ENCODE assay signal across 19 cellular contexts in the genomic region with DNA sequence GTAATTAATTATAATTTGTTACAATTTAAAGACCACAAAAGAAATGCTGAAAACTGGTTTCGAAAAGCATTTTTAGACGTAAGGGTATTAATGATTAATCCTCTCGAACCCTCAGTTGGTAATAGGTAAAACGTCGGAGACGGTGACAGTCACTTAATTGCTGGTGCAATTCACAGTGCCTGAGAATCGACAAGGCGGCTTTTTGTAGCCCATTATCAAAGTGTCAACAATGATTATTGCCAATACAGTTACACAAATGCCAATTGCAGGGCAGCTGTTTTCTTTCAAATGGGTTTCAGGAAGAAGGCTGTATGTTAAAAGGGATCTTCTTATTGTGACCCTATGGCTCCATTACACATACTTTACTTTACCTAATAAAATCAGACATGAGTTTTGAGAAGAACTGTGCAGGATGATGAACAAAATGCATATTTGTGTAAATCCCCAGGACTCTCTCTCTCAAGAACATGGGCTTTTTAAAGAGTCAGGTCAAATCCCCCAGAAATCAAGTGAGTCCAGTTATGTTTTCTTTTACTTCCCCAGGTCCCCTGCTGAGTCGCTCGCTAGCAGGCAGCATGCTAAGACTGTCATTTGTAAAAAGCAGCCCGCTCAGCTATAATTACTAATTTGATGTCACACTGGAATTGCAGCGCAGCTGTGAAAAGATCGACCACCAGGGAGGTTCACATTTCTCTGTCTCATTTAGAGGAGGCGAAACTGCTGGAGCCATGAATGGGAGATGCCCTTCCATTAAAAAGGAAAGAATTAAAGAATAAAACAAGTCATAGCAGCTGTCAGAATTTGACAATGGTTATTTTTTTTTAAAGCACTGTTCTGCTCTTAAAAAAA.
DNase-seq lines count a peak whose midpoint lies in the region; ATAC-seq, FAIRE-seq and TF ChIP-seq lines count a peak whose summit lies in the region.
"Had no signal": no experiment of that assay in that cellular context is flagged by ENCODE, and none has a peak within 500 bp of the region (broad histone marks: within the 10 kb centered on the region; RNA-seq: fewer than 3 reads in every experiment).

No MANE protein-coding gene starts in this region.

- DNase-seq in NCI-H2171 treated with DMSO at 0.1 percent for 48 hours (lab: John Stamatoyannopoulos, UW) (peak; percentile 3), NCI-H2171 (lab: John Stamatoyannopoulos, UW) (no peak), NCI-H748 treated with DMSO at 0.1 percent for 48 hours (lab: John Stamatoyannopoulos, UW) (peak; percentile 61), left kidney (ENCODE audit: low read depth, low spot score) (peak; percentile 63), small intestine (peak; percentile 39), PC-3 (no peak), kidney tubule cell (ENCODE audit: low spot score) (no peak), DMS 273 treated with DMSO at 0.1 percent for 48 hours (lab: John Stamatoyannopoulos, UW) (no peak)
- DNase-seq: activated CD4-positive, alpha-beta T cell treated with anti-CD3 and anti-CD28 coated beads for 36 hours; activated naive CD8-positive, alpha-beta T cell treated with anti-CD3 and anti-CD28 coated beads for 36 hours; body of pancreas; left ventricle myocardium inferior; midbrain; NCI-H187; NCI-H510A treated with DMSO at 0.1 percent for 48 hours; right lobe of liver had no signal

- H3K36me3 ChIP-seq in small intestine (ENCODE audit: control insufficient read depth in 2 of 2, insufficient read depth in 2 of 2, low read length in 2 of 2) (peaks cover 0 to 3% of the 10 kb centered on the region in 2 donors), PC-3 (ENCODE audit: low read depth, low read length) (no peaks in the 10 kb centered on the region)

- TF ChIP-seq CTCF in PC-3 (conservative IDR thresholded peaks at IDR 0.05; ENCODE audit: low read depth, low read length) = no peak

- no peaks in the 10 kb centered on the region for H3F3A ChIP-seq in PC-3 (ENCODE audit: low read length, unreplicated experiment)

- no peak for FAIRE-seq in small intestine (lab: Jason Lieb, UNC)
- FAIRE-seq: A549, G401.6 had no signal

- no peak overlapping the region for H3K9ac ChIP-seq in PC-3 (ENCODE audit: low read length)

- 34 to 66% (median 56%) methylated on average over 14 of the region's 14 CpGs for WGBS in small intestine, 3 donors

- no peak overlapping the region for H3K27ac ChIP-seq in small intestine (ENCODE audit: low read depth in 1 of 2, low read length in 1 of 2)
- no peak overlapping the region for H3K27ac ChIP-seq in PC-3 (ENCODE audit: low read length)
- H3K27ac ChIP-seq: A549, body of pancreas, left ventricle myocardium inferior, right lobe of liver, suprapubic skin had no signal

- no peak for ATAC-seq in PC-3
- ATAC-seq: A549; activated CD4-positive, alpha-beta T cell treated with anti-CD3 and anti-CD28 coated beads for 36 hours; body of pancreas; right lobe of liver had no signal

- no peaks in the 10 kb centered on the region for H3K4me1 ChIP-seq in small intestine (ENCODE audit: control insufficient read depth in 2 of 2, insufficient read depth in 1 of 2, low read depth in 1 of 2, low read length in 1 of 2)
- no peaks in the 10 kb centered on the region for H3K4me1 ChIP-seq in PC-3 (ENCODE audit: insufficient read depth, low read length)
- H3K4me1 ChIP-seq: A549, left ventricle myocardium inferior, right lobe of liver, suprapubic skin had no signal

- H2AFZ ChIP-seq in PC-3 (ENCODE audit: low read length) = no peak overlapping the region

- H3K79me2 ChIP-seq in PC-3 (ENCODE audit: low read length) = no peaks in the 10 kb centered on the region

- no peak overlapping the region for H3K4me2 ChIP-seq in PC-3 (ENCODE audit: low read length)
- H3K4me2 ChIP-seq: A549 had no signal

- POLR2A ChIA-PET in PC-3 (lab: Charles Lee; ENCODE audit: unreplicated experiment) = no interaction called here

- CTCF ChIA-PET in PC-3 (lab: Charles Lee) = no interaction called here

- H4K20me1 ChIP-seq in PC-3 (ENCODE audit: low read length) = no peaks in the 10 kb centered on the region

- no peak overlapping the region for H3K4me3 ChIP-seq in small intestine (ENCODE audit: low read depth in 1 of 2, low read length in 2 of 2)
- H3K4me3 ChIP-seq in PC-3 (ENCODE audit: low read length) = no peak overlapping the region
- H3K4me3 ChIP-seq: A549, body of pancreas, left ventricle myocardium inferior, right lobe of liver, suprapubic skin had no signal

- intact Hi-C loops in PC-3 (cut with micrococcal nuclease) = no loop called here

- BruUV-seq in PC-3 (replicated peaks; lab: Mats Ljungman, UMichigan) = no TSS peak

- H3K9me2 ChIP-seq in PC-3 (replicated peaks; ENCODE audit: low read length) = no peaks in the 10 kb centered on the region

- H3K27me3 ChIP-seq in small intestine (ENCODE audit: control insufficient read depth in 2 of 2, insufficient read depth in 2 of 2, low read length in 2 of 2) (no peaks in the 10 kb centered on the region), PC-3 (ENCODE audit: low read length) (no peaks in the 10 kb centered on the region)
- H3K27me3 ChIP-seq: body of pancreas, right lobe of liver, suprapubic skin had no signal

- H3K9me3 ChIP-seq in small intestine (ENCODE audit: control insufficient read depth, low read depth) (no peaks in the 10 kb centered on the region), PC-3 (ENCODE audit: low read length) (no peaks in the 10 kb centered on the region)
- H3K9me3 ChIP-seq: A549, body of pancreas, left ventricle myocardium inferior, right lobe of liver, suprapubic skin had no signal

Comparison
In these comparisons a context has a peak if more than half of its experiments do, and no peak if none do; other contexts are left out.
1. DNase-seq: peak in NCI-H2171 treated with DMSO at 0.1 percent for 48 hours (single experiment), NCI-H748 treated with DMSO at 0.1 percent for 48 hours (single experiment), left kidney (single experiment) and small intestine (single experiment); none in NCI-H2171 (single experiment), PC-3 (single experiment), kidney tubule cell (single experiment) and DMS 273 treated with DMSO at 0.1 percent for 48 hours (single experiment).